Comparison of ENCODE assay signal across 13 cellular contexts in genomic region chr2:47073217-47073616, GRCh38.
DNase-seq lines count a peak whose midpoint lies in the region; ATAC-seq and TF ChIP-seq lines count a peak whose summit lies in the region.
"Had no signal": no experiment of that assay in that cellular context is flagged by ENCODE, and none has a peak within 500 bp of the region (broad histone marks: within the 10 kb centered on the region; RNA-seq: fewer than 3 reads in every experiment).

No MANE protein-coding gene starts in this region.

- H3K27me3 ChIP-seq in left ventricle myocardium inferior (ENCODE audit: low read depth) (no peaks in the 10 kb centered on the region), esophagus (ENCODE audit: control insufficient read depth in 1 of 2, insufficient read depth in 2 of 2, low read length in 2 of 2) (no peaks in the 10 kb centered on the region), ovary (no peaks in the 10 kb centered on the region)
- H3K27me3 ChIP-seq: BE2C, MG63 had no signal

- H3K36me3 ChIP-seq in left ventricle myocardium inferior (no peaks in the 10 kb centered on the region), esophagus (ENCODE audit: control insufficient read depth in 2 of 2, insufficient read depth in 2 of 2, low read length in 1 of 2) (peaks cover 4 to 10% of the 10 kb centered on the region in 2 donors), ovary (no peaks in the 10 kb centered on the region)
- H3K36me3 ChIP-seq: BE2C had no signal

- H3K27ac ChIP-seq in left ventricle myocardium inferior (replicated peaks) (peak overlapping the region; percentile 93), esophagus (ENCODE audit: low read depth in 2 of 2, low read length in 1 of 2) (peak overlapping the region; percentile 82 to 86), ovary (peak overlapping the region; percentile 90 to 91)

- H3K4me3 ChIP-seq in left ventricle myocardium inferior (no peak overlapping the region), esophagus (ENCODE audit: low read depth in 1 of 2, low read length in 2 of 2) (no peak overlapping the region), ovary (no peak overlapping the region)
- H3K4me3 ChIP-seq: MG63 had no signal

- peaks cover 96% of the 10 kb centered on the region for H3K4me1 ChIP-seq in left ventricle myocardium inferior
- peaks cover 37 to 44% of the 10 kb centered on the region in 2 donors for H3K4me1 ChIP-seq in esophagus (ENCODE audit: control insufficient read depth in 2 of 2, insufficient read depth in 2 of 2, low read length in 1 of 2)
- peaks cover 38% of the 10 kb centered on the region for H3K4me1 ChIP-seq in ovary (ENCODE audit: insufficient read depth)

- TF ChIP-seq CTCF in left ventricle myocardium inferior (IDR thresholded peaks at IDR 0.05; ENCODE audit: borderline replicate concordance) (no peak), ovary (IDR thresholded peaks at IDR 0.05) (no peak)

- TF ChIP-seq EP300 in ovary (IDR thresholded peaks at IDR 0.05) = no peak

- DNase-seq in left ventricle myocardium inferior (no peak), left ventricle myocardium superior (no peak), ovary (no peak), NCI-H2029 treated with DMSO at 0.1 percent for 48 hours (lab: John Stamatoyannopoulos, UW) (no peak), posterior vena cava (ENCODE audit: low spot score) (no peak), T1000 (lab: John Stamatoyannopoulos, UW) (no peak), KG1 (lab: John Stamatoyannopoulos, UW) (no peak)
- DNase-seq: effector CD4-positive, alpha-beta T cell; MG63; NCI-H774 had no signal

- intact Hi-C loops in left ventricle myocardium inferior (cut with micrococcal nuclease) (no loop called here), left ventricle myocardium superior (cut with micrococcal nuclease) (no loop called here), ovary (cut with DNase I) (loop anchor here in 1 of 4 donors (5.0 kb wide), 1 partner anchor 36 kb away; no protein-coding TSS in a partner anchor), posterior vena cava (cut with DNase I) (loop anchor here in 1 of 2 donors (10.0 kb wide), 1 partner anchor 92 kb away; no protein-coding TSS in a partner anchor)

- no peak for TF ChIP-seq POLR2A in ovary (IDR thresholded peaks at IDR 0.05)

- 84 to 89% methylated on average over 9 of the region's 9 CpGs for WGBS in esophagus, 2 donors
- WGBS in ovary, 3 donors = 88 to 94% (median 90%) methylated on average over 6 to 9 of the region's 9 CpGs

- no peak for ATAC-seq in left ventricle myocardium superior
- ATAC-seq: T-cell had no signal

- H3K9me3 ChIP-seq in left ventricle myocardium inferior (replicated peaks) (no peaks in the 10 kb centered on the region), esophagus (ENCODE audit: control insufficient read depth in 2 of 2, insufficient read depth in 1 of 2, low read depth in 1 of 2, low read length in 1 of 2) (no peaks in the 10 kb centered on the region), ovary (no peaks in the 10 kb centered on the region)
- H3K9me3 ChIP-seq: BE2C, MG63 had no signal
